Comparison of ENCODE assay signal across 8 cellular contexts in genomic region chr17:3913531-3914318, GRCh38.
DNase-seq lines count a peak whose midpoint lies in the region; FAIRE-seq and TF ChIP-seq lines count a peak whose summit lies in the region.

No MANE protein-coding gene starts in this region.

- peak overlapping the region; percentile 39 for H3K27ac ChIP-seq in WERI-Rb-1
- no peak overlapping the region for H3K27ac ChIP-seq in brain microvascular endothelial cell

- TF ChIP-seq POLR2A in H54 (IDR thresholded peaks at IDR 0.05; ENCODE audit: low read depth, low read length): no peak

- DNase-seq in GM03348 (ENCODE audit: low spot score) (peak; percentile 93), H54 (ENCODE audit: insufficient read length, low spot score) (peak; percentile 95), NCI-H1092 treated with DMSO at 0.1 percent for 48 hours (lab: John Stamatoyannopoulos, UW) (peak; percentile 51), WERI-Rb-1 (peak; percentile 84), brain microvascular endothelial cell (peak; percentile 76), iris pigment epithelial cell (ENCODE audit: low read depth) (peak; percentile 68), NCI-H187 treated with DMSO at 0.1 percent for 48 hours (lab: John Stamatoyannopoulos, UW) (no peak)
- peak; percentile 69 to 86 (median 75) for DNase-seq in stimulated activated CD4-positive, alpha-beta T cell treated with anti-CD3 and anti-CD28 coated beads, Interleukin-12 subunit alpha, Interleukin-12 subunit beta, amount 100 ng/mL, for 48 hours (ENCODE audit: low read depth in 2 of 3, low spot score in 1 of 3)

- no peak overlapping the region for H3K4me3 ChIP-seq in WERI-Rb-1 (ENCODE audit: low read depth, low read length)
- H3K4me3 ChIP-seq in brain microvascular endothelial cell (ENCODE audit: low read depth, low read length): no peak overlapping the region

- FAIRE-seq in H54 (lab: Jason Lieb, UNC): peak; percentile 67

- TF ChIP-seq CTCF in WERI-Rb-1 (IDR thresholded peaks at IDR 0.05; ENCODE audit: low read depth, low read length) (peak; percentile 99), brain microvascular endothelial cell (IDR thresholded peaks at IDR 0.05; ENCODE audit: low read depth, low read length, missing control alignments) (peak; percentile 99)

- H3K9me3 ChIP-seq in WERI-Rb-1 (ENCODE audit: severe bottlenecking): no peaks in the 10 kb centered on the region

- in situ Hi-C loops in brain microvascular endothelial cell (cut with HindIII; ENCODE audit: low pct_ligation_motif_present, low sequenced_read_pairs): no loop called here

- H3K36me3 ChIP-seq in WERI-Rb-1 (no peaks in the 10 kb centered on the region), brain microvascular endothelial cell (replicated peaks) (no peaks in the 10 kb centered on the region)

- H3K27me3 ChIP-seq in WERI-Rb-1 (ENCODE audit: insufficient read depth, low read depth, severe bottlenecking) (no peaks in the 10 kb centered on the region), brain microvascular endothelial cell (replicated peaks) (no peaks in the 10 kb centered on the region)
